ENCODE assay signal across 38 cellular contexts in the genomic region with DNA sequence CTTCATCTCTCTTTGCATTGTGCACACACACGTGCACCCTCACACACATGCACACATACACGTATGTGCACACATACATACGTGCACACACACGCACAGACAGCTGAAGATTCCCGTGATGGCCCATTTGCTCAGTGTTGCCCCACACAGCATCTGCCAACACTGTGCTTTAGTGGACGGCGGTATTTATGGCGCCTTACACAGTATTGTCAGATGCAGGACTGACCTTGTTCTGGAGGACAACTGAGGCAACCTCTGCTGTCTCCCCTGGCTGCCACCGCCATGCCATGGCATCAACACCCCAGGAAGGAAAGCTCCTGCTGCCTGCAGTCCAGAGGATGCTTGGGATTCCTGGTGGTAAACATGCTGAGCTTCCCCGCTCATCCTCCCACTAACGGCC.
"Had no signal": no experiment of that assay in that cellular context is flagged by ENCODE, and none has a peak within 500 bp of the region (broad histone marks: within the 10 kb centered on the region; RNA-seq: fewer than 3 reads in every experiment).

No MANE protein-coding gene starts in this region.

- ATAC-seq: activated CD4-positive, CD25-positive, alpha-beta regulatory T cell treated with anti-CD3 and anti-CD28 coated beads, Interleukin-2, amount 50 U/mL, for 24 hours; activated CD8-positive, alpha-beta memory T cell treated with anti-CD3 and anti-CD28 coated beads, Interleukin-2, amount 10 ng/mL, durations not matched to agents 7 days and 5 days; activated CD8-positive, alpha-beta T cell treated with anti-CD3 and anti-CD28 coated beads, Interleukin-2, amount 10 ng/mL, durations not matched to agents 7 days and 5 days; activated naive CD8-positive, alpha-beta T cell treated with anti-CD3 and anti-CD28 coated beads, Interleukin-2, amount 50 U/mL, for 24 hours; foreskin keratinocyte; gastrocnemius medialis; T-helper 17 cell had no signal

- H3K27me3 Mint-ChIP-seq: activated B cell treated with CpG ODN at 0.5 μM for 24 hours; activated CD4-positive, alpha-beta memory T cell treated with anti-CD3 and anti-CD28 coated beads for 36 hours; activated CD8-positive, alpha-beta memory T cell treated with anti-CD3 and anti-CD28 coated beads, Interleukin-2, amount 10 ng/mL, durations not matched to agents 7 days and 5 days; activated naive CD4-positive, alpha-beta T cell treated with anti-CD3 and anti-CD28 coated beads, Interleukin-2, amount 50 U/mL, for 24 hours; activated naive CD8-positive, alpha-beta T cell treated with anti-CD3 and anti-CD28 coated beads for 36 hours; activated naive CD8-positive, alpha-beta T cell treated with anti-CD3 and anti-CD28 coated beads, Interleukin-2, amount 50 U/mL, for 24 hours; dendritic cell treated with granulocyte-macrophage colony-stimulating factor and Interleukin-4, amounts not matched to agents 40 ng/mL and 50 ng/mL, for 4 days had no signal

- H3K9me3 ChIP-seq: adrenal gland, breast epithelium, colonic mucosa, esophagus muscularis mucosa, gastrocnemius medialis had no signal

- H3K27ac Mint-ChIP-seq: activated B cell treated with CpG ODN at 0.5 μM for 24 hours; activated CD4-positive, alpha-beta memory T cell treated with anti-CD3 and anti-CD28 coated beads for 36 hours; activated CD8-positive, alpha-beta memory T cell treated with anti-CD3 and anti-CD28 coated beads, Interleukin-2, amount 10 ng/mL, durations not matched to agents 7 days and 5 days; activated CD8-positive, alpha-beta T cell treated with anti-CD3 and anti-CD28 coated beads, Interleukin-2, amount 10 ng/mL, durations not matched to agents 7 days and 5 days; activated naive CD4-positive, alpha-beta T cell treated with anti-CD3 and anti-CD28 coated beads for 36 hours; activated naive CD4-positive, alpha-beta T cell treated with anti-CD3 and anti-CD28 coated beads, Interleukin-2, amount 50 U/mL, for 24 hours; activated naive CD8-positive, alpha-beta T cell treated with anti-CD3 and anti-CD28 coated beads for 36 hours; activated naive CD8-positive, alpha-beta T cell treated with anti-CD3 and anti-CD28 coated beads, Interleukin-2, amount 50 U/mL, for 24 hours; activated T-helper 1 cell treated with anti-CD3 and anti-CD28 coated beads, Interleukin-12 subunit alpha, Interleukin-12 subunit beta, Interleukin-2, Interleukin-4 antibody, amounts not matched to agents 30 ng/mL and 10 ng/mL and 1 ng/mL, durations not matched to agents 14 hours and 24 hours and 36 hours; activated T-helper 2 cell treated with anti-CD3 and anti-CD28 coated beads, Interferon-gamma antibody, Interleukin-2, Interleukin-4, amounts not matched to agents 10 μg/mL and 5 μg/mL and 100 μg/mL, durations not matched to agents 14 hours and 24 hours and 36 hours; brain; dendritic cell treated with granulocyte-macrophage colony-stimulating factor and Interleukin-4, amounts not matched to agents 40 ng/mL and 50 ng/mL, for 4 days; T-helper 17 cell; T-helper 2 cell treated with Interferon-gamma antibody and Interleukin-4, amounts not matched to agents 5 μg/mL and 100 μg/mL, for 36 hours had no signal

- H3K36me3 ChIP-seq: adrenal gland, breast epithelium, cardiac muscle cell, colonic mucosa, esophagus muscularis mucosa, gastrocnemius medialis, WERI-Rb-1 had no signal

- H3K4me1 Mint-ChIP-seq: activated B cell treated with CpG ODN at 0.5 μM for 24 hours; activated CD8-positive, alpha-beta memory T cell treated with anti-CD3 and anti-CD28 coated beads, Interleukin-2, amount 10 ng/mL, durations not matched to agents 7 days and 5 days; activated naive CD4-positive, alpha-beta T cell treated with anti-CD3 and anti-CD28 coated beads, Interleukin-2, amount 50 U/mL, for 24 hours; activated naive CD8-positive, alpha-beta T cell treated with anti-CD3 and anti-CD28 coated beads for 36 hours; activated naive CD8-positive, alpha-beta T cell treated with anti-CD3 and anti-CD28 coated beads, Interleukin-2, amount 50 U/mL, for 24 hours; T-helper 17 cell had no signal

- H3K36me3 Mint-ChIP-seq: activated CD4-positive, alpha-beta memory T cell treated with anti-CD3 and anti-CD28 coated beads for 36 hours; activated CD8-positive, alpha-beta memory T cell treated with anti-CD3 and anti-CD28 coated beads, Interleukin-2, amount 10 ng/mL, durations not matched to agents 7 days and 5 days; activated naive CD4-positive, alpha-beta T cell treated with anti-CD3 and anti-CD28 coated beads, Interleukin-2, amount 50 U/mL, for 24 hours; activated naive CD8-positive, alpha-beta T cell treated with anti-CD3 and anti-CD28 coated beads for 36 hours; brain had no signal

- H3K4me1 ChIP-seq: adrenal gland, breast epithelium, colonic mucosa, esophagus muscularis mucosa, foreskin keratinocyte, gastrocnemius medialis had no signal

- H3K4me3 ChIP-seq: adrenal gland, breast epithelium, cardiac muscle cell, colonic mucosa, dorsolateral prefrontal cortex, esophagus muscularis mucosa, gastrocnemius medialis had no signal

- H3K9me3 Mint-ChIP-seq: activated B cell treated with CpG ODN at 0.5 μM for 24 hours; activated CD4-positive, alpha-beta memory T cell treated with anti-CD3 and anti-CD28 coated beads for 36 hours; activated naive CD4-positive, alpha-beta T cell treated with anti-CD3 and anti-CD28 coated beads for 36 hours; activated naive CD4-positive, alpha-beta T cell treated with anti-CD3 and anti-CD28 coated beads, Interleukin-2, amount 50 U/mL, for 24 hours; activated naive CD8-positive, alpha-beta T cell treated with anti-CD3 and anti-CD28 coated beads for 36 hours; activated naive CD8-positive, alpha-beta T cell treated with anti-CD3 and anti-CD28 coated beads, Interleukin-2, amount 50 U/mL, for 24 hours; activated T-helper 1 cell treated with anti-CD3 and anti-CD28 coated beads, Interleukin-12 subunit alpha, Interleukin-12 subunit beta, Interleukin-2, Interleukin-4 antibody, amounts not matched to agents 30 ng/mL and 10 ng/mL and 1 ng/mL, durations not matched to agents 14 hours and 24 hours and 36 hours; activated T-helper 2 cell treated with anti-CD3 and anti-CD28 coated beads, Interferon-gamma antibody, Interleukin-2, Interleukin-4, amounts not matched to agents 10 μg/mL and 5 μg/mL and 100 μg/mL, durations not matched to agents 14 hours and 24 hours and 36 hours; brain; dendritic cell treated with granulocyte-macrophage colony-stimulating factor and Interleukin-4, amounts not matched to agents 40 ng/mL and 50 ng/mL, for 4 days; T-helper 2 cell treated with Interferon-gamma antibody and Interleukin-4, amounts not matched to agents 5 μg/mL and 100 μg/mL, for 36 hours had no signal

- H3K4me3 Mint-ChIP-seq: activated B cell treated with CpG ODN at 0.5 μM for 24 hours; activated CD4-positive, alpha-beta memory T cell treated with anti-CD3 and anti-CD28 coated beads for 36 hours; activated CD8-positive, alpha-beta memory T cell treated with anti-CD3 and anti-CD28 coated beads, Interleukin-2, amount 10 ng/mL, durations not matched to agents 7 days and 5 days; activated CD8-positive, alpha-beta T cell treated with anti-CD3 and anti-CD28 coated beads, Interleukin-2, amount 10 ng/mL, durations not matched to agents 7 days and 5 days; activated naive CD4-positive, alpha-beta T cell treated with anti-CD3 and anti-CD28 coated beads for 36 hours; activated naive CD4-positive, alpha-beta T cell treated with anti-CD3 and anti-CD28 coated beads, Interleukin-2, amount 50 U/mL, for 24 hours; activated naive CD8-positive, alpha-beta T cell treated with anti-CD3 and anti-CD28 coated beads for 36 hours; activated naive CD8-positive, alpha-beta T cell treated with anti-CD3 and anti-CD28 coated beads, Interleukin-2, amount 50 U/mL, for 24 hours; activated T-helper 1 cell treated with anti-CD3 and anti-CD28 coated beads, Interleukin-12 subunit alpha, Interleukin-12 subunit beta, Interleukin-2, Interleukin-4 antibody, amounts not matched to agents 30 ng/mL and 10 ng/mL and 1 ng/mL, durations not matched to agents 14 hours and 24 hours and 36 hours; brain; dendritic cell treated with granulocyte-macrophage colony-stimulating factor and Interleukin-4, amounts not matched to agents 40 ng/mL and 50 ng/mL, for 4 days; T-helper 17 cell; T-helper 2 cell treated with Interferon-gamma antibody and Interleukin-4, amounts not matched to agents 5 μg/mL and 100 μg/mL, for 36 hours had no signal

- H3K27ac ChIP-seq: adrenal gland, breast epithelium, cardiac muscle cell, colonic mucosa, dorsolateral prefrontal cortex, esophagus muscularis mucosa, foreskin keratinocyte, gastrocnemius medialis, WERI-Rb-1 had no signal

- DNase-seq: activated B cell treated with CpG ODN at 0.5 μM for 24 hours; activated CD4-positive, alpha-beta memory T cell treated with anti-CD3 and anti-CD28 coated beads for 36 hours; activated CD4-positive, alpha-beta T cell treated with anti-CD3 and anti-CD28 coated beads for 48 hours; activated CD8-positive, alpha-beta memory T cell treated with anti-CD3 and anti-CD28 coated beads, Interleukin-2, amount 50 U/mL, for 4 hours; activated CD8-positive, alpha-beta T cell treated with anti-CD3 and anti-CD28 coated beads, Interleukin-2, amount 10 ng/mL, durations not matched to agents 7 days and 5 days; activated effector memory CD4-positive, alpha-beta T cell treated with anti-CD3 and anti-CD28 coated beads, Interleukin-2, amount 50 U/mL, for 16 hours; activated naive CD4-positive, alpha-beta T cell treated with anti-CD3 and anti-CD28 coated beads for 36 hours; activated naive CD8-positive, alpha-beta T cell treated with anti-CD3 and anti-CD28 coated beads for 36 hours; activated naive CD8-positive, alpha-beta T cell treated with anti-CD3 and anti-CD28 coated beads, Interleukin-2, amount 50 U/mL, for 24 hours; activated T-cell treated with anti-CD3 and anti-CD28 coated beads, Interleukin-2, amount 50 U/mL, for 1 hour; activated T-cell treated with anti-CD3 and anti-CD28 coated beads, Interleukin-2, amount 50 U/mL, for 48 hours; adrenal gland; amygdala; aorta; central memory CD4-positive, alpha-beta T cell; cerebellar nuclear complex; colonic mucosa; dorsolateral prefrontal cortex; effector memory CD4-positive, alpha-beta T cell; erythroblast; foreskin keratinocyte; gastrocnemius medialis; glutamatergic neuron; T-helper 1 cell; T-helper 17 cell; T1000; WERI-Rb-1 had no signal

- H3K27me3 ChIP-seq: adrenal gland, cardiac muscle cell, colonic mucosa, dorsolateral prefrontal cortex, foreskin keratinocyte, gastrocnemius medialis had no signal
